In the genomic region with DNA sequence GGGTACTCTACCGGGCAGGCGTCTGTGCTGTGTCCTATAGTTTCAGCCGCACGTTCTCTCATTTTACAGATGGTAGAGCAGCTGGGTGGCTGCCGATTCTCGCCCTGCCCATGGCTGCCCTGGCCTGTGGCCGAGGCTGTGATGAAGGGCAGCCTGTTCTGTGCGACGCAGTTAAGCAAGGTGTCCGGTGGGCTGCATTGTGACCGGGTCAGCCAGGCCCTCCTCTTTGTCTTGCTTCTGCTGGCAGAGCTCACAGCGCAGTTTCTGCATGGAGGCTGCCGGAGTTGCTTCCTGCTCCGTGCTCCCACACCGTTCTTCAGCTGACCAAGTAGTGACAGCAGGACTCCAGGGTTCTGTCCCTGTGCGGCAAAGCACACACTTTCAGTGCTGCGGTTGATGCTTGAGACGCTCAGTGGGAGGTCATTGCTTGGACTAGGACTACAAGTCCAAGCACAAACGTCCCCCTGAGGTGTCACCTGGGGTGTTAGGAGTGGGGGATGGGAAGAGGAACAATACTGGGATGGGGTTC, we compare ENCODE assay signal across 11 cellular contexts. TPM values are rescaled to one million over a fixed set of nuclear protein-coding genes. Genes with fewer than 3 reads are reported as not detected.
A peak's percentile ranks its signal among the peaks of the same experiment; 100 is the strongest.
DNase-seq lines count a peak whose midpoint lies in the region; ATAC-seq and TF ChIP-seq lines count a peak whose summit lies in the region.
"Had no signal": no experiment of that assay in that cellular context is flagged by ENCODE, and none has a peak within 500 bp of the region (broad histone marks: within the 10 kb centered on the region; RNA-seq: fewer than 3 reads in every experiment).

No MANE protein-coding gene starts in this region.

- POLR2A ChIA-PET in activated CD4-positive, alpha-beta T cell treated with anti-CD3 and anti-CD28 coated beads for 36 hours (lab: Charles Lee), result no interaction called here
- POLR2A ChIA-PET in CD4-positive, alpha-beta memory T cell (lab: Charles Lee; ENCODE audit: partially characterized antibody), result no interaction called here

- no peak overlapping the region for H3K4me3 Mint-ChIP-seq in activated CD4-positive, alpha-beta T cell treated with anti-CD3 and anti-CD28 coated beads for 36 hours
- H3K4me3 Mint-ChIP-seq in CD4-positive, alpha-beta memory T cell, result no peak overlapping the region

- DNase-seq in DMS53 (lab: John Stamatoyannopoulos, UW) (peak; percentile 70), DMS53 treated with DMSO at 0.1 percent for 48 hours (lab: John Stamatoyannopoulos, UW; ENCODE audit: unreplicated experiment) (no peak), midbrain (lab: John Stamatoyannopoulos, UW) (peak; percentile 30), thyroid gland (peak; percentile 66 to 67)
- DNase-seq in activated CD4-positive, alpha-beta T cell treated with anti-CD3 and anti-CD28 coated beads for 36 hours, result no peak
- no peak for DNase-seq in CD4-positive, alpha-beta memory T cell
- DNase-seq: activated effector memory CD4-positive, alpha-beta T cell treated with anti-CD3 and anti-CD28 coated beads, Interleukin-2, amount 50 U/mL, for 16 hours; left colon; stimulated activated naive CD4-positive, alpha-beta T cell treated with Interleukin-2 at 50 U/mL for 16 hours had no signal

- intact Hi-C loops in thyroid gland (cut with DNase I), result no loop called here
- intact Hi-C loops in activated CD4-positive, alpha-beta T cell treated with anti-CD3 and anti-CD28 coated beads for 36 hours (cut with DNase I, micrococcal nuclease), result no loop called here
- intact Hi-C loops in CD4-positive, alpha-beta memory T cell (cut with micrococcal nuclease), result no loop called here

- TF ChIP-seq CTCF in thyroid gland (IDR thresholded peaks at IDR 0.05), result no peak

- H3K4me1 ChIP-seq in thyroid gland, result peaks cover 86 to 97% of the 10 kb centered on the region in 2 donors
- no peaks in the 10 kb centered on the region for H3K4me1 ChIP-seq in CD4-positive, alpha-beta memory T cell (ENCODE audit: insufficient read depth, low read length)

- CTCF ChIA-PET in activated CD4-positive, alpha-beta T cell treated with anti-CD3 and anti-CD28 coated beads for 36 hours (lab: Charles Lee), result no interaction called here
- CTCF ChIA-PET in CD4-positive, alpha-beta memory T cell (lab: Charles Lee; ENCODE audit: partially characterized antibody), result no interaction called here

- ATAC-seq in activated CD4-positive, alpha-beta T cell treated with anti-CD3 and anti-CD28 coated beads for 36 hours, result no peak
- no peak for ATAC-seq in HG02798 (IDR thresholded peaks at IDR 0.05; ENCODE audit: poor library complexity, unreplicated experiment)

- WGBS in thyroid gland, 2 donors, result 44 to 48% methylated on average over 8 to 18 of the region's 19 CpGs

- peak in 1 of 2 donors; percentile 4 for TF ChIP-seq POLR2A in thyroid gland (IDR thresholded peaks at IDR 0.05)

- H3K9me3 ChIP-seq in thyroid gland, result no peaks in the 10 kb centered on the region
- H3K9me3 ChIP-seq in CD4-positive, alpha-beta memory T cell (ENCODE audit: control insufficient read depth in 1 of 2, low read length in 2 of 2), result no peaks in the 10 kb centered on the region

- no peaks in the 10 kb centered on the region for H3K36me3 Mint-ChIP-seq in activated CD4-positive, alpha-beta T cell treated with anti-CD3 and anti-CD28 coated beads for 36 hours (ENCODE audit: low read depth)
- no peaks in the 10 kb centered on the region for H3K36me3 Mint-ChIP-seq in CD4-positive, alpha-beta memory T cell

- H3K36me3 ChIP-seq in thyroid gland, result no peaks in the 10 kb centered on the region
- no peaks in the 10 kb centered on the region for H3K36me3 ChIP-seq in CD4-positive, alpha-beta memory T cell (ENCODE audit: insufficient read depth, low read length)

- H3K9me3 Mint-ChIP-seq in activated CD4-positive, alpha-beta T cell treated with anti-CD3 and anti-CD28 coated beads for 36 hours (ENCODE audit: low read depth), result no peaks in the 10 kb centered on the region
- H3K9me3 Mint-ChIP-seq in CD4-positive, alpha-beta memory T cell, result no peaks in the 10 kb centered on the region

- H3K27me3 ChIP-seq in thyroid gland, result no peaks in the 10 kb centered on the region
- H3K27me3 ChIP-seq in CD4-positive, alpha-beta memory T cell (ENCODE audit: insufficient read depth, low read length), result no peaks in the 10 kb centered on the region

- H3K27ac ChIP-seq in cingulate gyrus (ENCODE audit: low read depth, low read length), result peak overlapping the region; percentile 50
- H3K27ac ChIP-seq in thyroid gland, result peak overlapping the region; percentile 90 to 96 (median 94)
- H3K27ac ChIP-seq in CD4-positive, alpha-beta memory T cell (ENCODE audit: low read depth, low read length), result no peak overlapping the region

- H3K4me1 Mint-ChIP-seq in activated CD4-positive, alpha-beta T cell treated with anti-CD3 and anti-CD28 coated beads for 36 hours, result peaks cover 3% of the 10 kb centered on the region
- peaks cover 0 to 1% (median under 1%) of the 10 kb centered on the region in 4 donors for H3K4me1 Mint-ChIP-seq in CD4-positive, alpha-beta memory T cell

- no peak overlapping the region for H3K27ac Mint-ChIP-seq in activated CD4-positive, alpha-beta T cell treated with anti-CD3 and anti-CD28 coated beads for 36 hours
- no peak overlapping the region for H3K27ac Mint-ChIP-seq in CD4-positive, alpha-beta memory T cell

- no peaks in the 10 kb centered on the region for H3K27me3 Mint-ChIP-seq in activated CD4-positive, alpha-beta T cell treated with anti-CD3 and anti-CD28 coated beads for 36 hours
- H3K27me3 Mint-ChIP-seq in CD4-positive, alpha-beta memory T cell, result peaks cover 0 to 1% of the 10 kb centered on the region in 2 donors

- no peak overlapping the region for H3K4me3 ChIP-seq in thyroid gland (replicated peaks in 1 of 3)
- H3K4me3 ChIP-seq in CD4-positive, alpha-beta memory T cell (ENCODE audit: low read length in 2 of 2), result no peak overlapping the region

RNA-seq across cellular contexts. Expression of a gene that starts 58.0 kb away (rescaled TPM):
- total RNA-seq in thyroid gland, result 10 to 100 TPM in 3 of 4 donors, 1 to 10 TPM in 1; 8.3 to 27.2 (median 14.4) TPM
- total RNA-seq in activated CD4-positive, alpha-beta T cell treated with anti-CD3 and anti-CD28 coated beads for 36 hours, result 1 to 10 TPM; 1.2 to 1.6 TPM
- total RNA-seq in CD4-positive, alpha-beta memory T cell, result 1 to 10 TPM; 2.4 to 2.9 TPM
- polyA plus RNA-seq in CD4-positive, alpha-beta memory T cell, result under 1 TPM in 1 of 2 donors, not detected in 1; 0.96 TPM

Comparison
In these comparisons a context has a peak if more than half of its experiments do, and no peak if none do; other contexts are left out.
1. DNase-seq: peak in DMS53 (single experiment), midbrain (single experiment) and thyroid gland (2 of 2); none in DMS53 treated with DMSO at 0.1 percent for 48 hours (single experiment), activated CD4-positive, alpha-beta T cell treated with anti-CD3 and anti-CD28 coated beads for 36 hours (single experiment) and CD4-positive, alpha-beta memory T cell (0 of 5).